ENCODE assay signal across 8 cellular contexts in the genomic region with DNA sequence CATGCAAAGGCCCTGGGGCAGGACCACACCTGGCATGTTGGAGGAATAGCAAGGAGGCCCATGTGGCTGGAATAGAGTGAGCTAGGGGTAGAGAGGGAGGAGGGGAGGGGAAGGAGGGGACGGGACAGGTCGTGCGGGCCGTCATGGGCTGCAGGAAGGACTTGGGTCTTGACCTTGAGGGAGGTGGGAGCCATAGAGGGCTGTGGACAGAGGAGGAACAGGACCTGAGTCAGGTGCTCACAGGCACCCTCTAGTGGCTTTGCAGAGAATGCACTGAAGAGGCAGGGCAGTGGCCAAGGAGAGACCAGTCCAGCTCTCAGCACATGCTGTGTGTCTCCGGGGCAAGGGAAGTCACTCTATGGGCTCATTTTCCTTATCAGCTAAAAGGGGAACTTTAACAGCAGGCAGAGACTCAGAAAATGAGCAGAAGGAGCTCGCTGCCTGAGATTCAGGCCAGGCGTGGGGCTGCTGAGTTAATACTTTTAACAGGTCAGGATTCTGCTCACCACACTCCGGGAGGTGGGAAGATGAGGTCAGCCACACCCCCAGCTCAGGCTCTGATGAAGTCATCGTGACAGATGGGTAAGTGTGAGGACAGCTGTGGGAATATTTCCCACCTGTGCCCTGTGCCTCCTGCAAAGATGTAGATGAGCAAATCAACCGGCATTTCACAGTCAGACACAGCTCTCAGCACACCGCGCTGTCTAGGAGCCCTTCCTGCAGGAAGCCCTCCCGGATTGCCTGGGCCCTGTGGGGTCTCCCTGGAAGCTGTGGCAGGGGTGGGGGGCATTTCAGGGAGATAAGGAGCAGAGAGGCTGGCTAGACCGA. TPM values are rescaled to one million over a fixed set of nuclear protein-coding genes. Genes with fewer than 3 reads are reported as not detected.
A peak's percentile ranks its signal among the peaks of the same experiment; 100 is the strongest.
DNase-seq lines count a peak whose midpoint lies in the region; ATAC-seq, FAIRE-seq and TF ChIP-seq lines count a peak whose summit lies in the region.

No MANE protein-coding gene starts in this region.

- H3K27me3 Mint-ChIP-seq in WTC11 (ENCODE audit: low read depth), result peaks cover 48% of the 10 kb centered on the region
- H3K27me3 Mint-ChIP-seq in memory B cell, result peaks cover 7% of the 10 kb centered on the region

- CTCF ChIA-PET in A549 (lab: Yijun Ruan, JAX) (interaction anchor here (0.7 to 3.4 kb wide), 28 partner anchors 10 to 112 kb away, joined by 3 to 48 read pairs (median 7); a partner anchor contains a TSS), WTC11 (lab: Charles Lee) (interaction anchor here (0.6 to 3.4 kb wide), 38 partner anchors 9 to 473 kb away, joined by 3 to 46 read pairs (median 6); a partner anchor contains a TSS)

- H3K4me3 ChIP-seq in A549, result no peak overlapping the region

- peak; percentile 86 to 88 for ATAC-seq in A549
- ATAC-seq in WTC11, result peak; percentile 68
- ATAC-seq in memory B cell (ENCODE audit: low read depth), result peak; percentile 58
- ATAC-seq in HG02973 (IDR thresholded peaks at IDR 0.05; ENCODE audit: unreplicated experiment), result no peak

- TF ChIP-seq RAD21 in A549 (conservative IDR thresholded peaks at IDR 0.05 in 1 of 2, IDR thresholded peaks at IDR 0.05 in 1 of 2), result peak; percentile 46 to 47; a peak in 4 of 5 replicates

- no peak overlapping the region for H3K27ac Mint-ChIP-seq in WTC11
- no peak overlapping the region for H3K27ac Mint-ChIP-seq in memory B cell

- TF ChIP-seq POLR2A in A549 (IDR thresholded peaks at IDR 0.05; ENCODE audit: low read length), result no peak

- no peak for FAIRE-seq in A549 (lab: Jason Lieb, UNC)

- POLR2A ChIA-PET in A549 (lab: Yijun Ruan, JAX) (no interaction called here), WTC11 (lab: Charles Lee) (no interaction called here)

- H3K4me3 Mint-ChIP-seq in WTC11 (0 out of 2 replicates have a peak overlapping the region, but pooled peaks have one; percentile 8), memory B cell (no peak overlapping the region)

- H3K4me1 Mint-ChIP-seq in WTC11, result peaks cover 6% of the 10 kb centered on the region
- H3K4me1 Mint-ChIP-seq in memory B cell, result peaks cover 7% of the 10 kb centered on the region

- DNase-seq in A549 (ENCODE audit: low read depth in 1 of 2, low spot score in 1 of 2), result peak; percentile 60 to 82
- peak; percentile 61 for DNase-seq in NCI-H460 (ENCODE audit: extremely low read depth, low read depth)
- peak; percentile 80 for DNase-seq in WTC11 (ENCODE audit: low spot score)
- DNase-seq in ecto neural progenitor cell (ENCODE audit: low spot score), result peak; percentile 64
- peak in 1 of 2 donors; percentile 60 for DNase-seq in memory B cell (ENCODE audit: low spot score in 2 of 2)
- peak; percentile 33 for DNase-seq in stromal cell of bone marrow (ENCODE audit: low read depth)

- no peaks in the 10 kb centered on the region for H3K9me3 ChIP-seq in A549

- TF ChIP-seq CTCF in A549 (IDR thresholded peaks at IDR 0.05) (peak; percentile 76), GM12873 (IDR thresholded peaks at IDR 0.05; ENCODE audit: insufficient read depth, low read depth, low read length, missing control alignments) (peak; percentile 96), WTC11 (IDR thresholded peaks at IDR 0.05) (peak; percentile 90)

- H3K4me2 ChIP-seq in A549, result peak overlapping the region; percentile 50

- WGBS in A549 (ENCODE audit: missing lambda C conversion rate), result 15% methylated on average over 10 of the region's 14 CpGs

- peak overlapping the region in 1 of 2 experiments; percentile 92; a peak in 3 of 6 replicates for H3K27ac ChIP-seq in A549

- no peak for TF ChIP-seq EP300 in A549 (IDR thresholded peaks at IDR 0.05)

- H3K9me3 Mint-ChIP-seq in WTC11 (no peaks in the 10 kb centered on the region), memory B cell (no peaks in the 10 kb centered on the region)

- peaks cover 22% of the 10 kb centered on the region for H3K4me1 ChIP-seq in A549

- H3K36me3 Mint-ChIP-seq in WTC11 (no peaks in the 10 kb centered on the region), memory B cell (no peaks in the 10 kb centered on the region)

TF ChIP-seq in A549, 52 proteins besides CTCF, POLR2A, EP300 and RAD21 (continues in another document):
- TF ChIP-seq HOXB5 (CRISPR knock-in tag; IDR thresholded peaks at IDR 0.05) (no peak), MYC (IDR thresholded peaks at IDR 0.05; ENCODE audit: borderline replicate concordance, low read length) (no peak), ZC3H11A (IDR thresholded peaks at IDR 0.05) (no peak), SMC3 (IDR thresholded peaks at IDR 0.05) (peak; percentile 48), TFCP2L1 (CRISPR knock-in tag; IDR thresholded peaks at IDR 0.05) (no peak), KDM5A (IDR thresholded peaks at IDR 0.05) (no peak), ZFP36 (IDR thresholded peaks at IDR 0.05; ENCODE audit: borderline replicate concordance, partially characterized antibody) (peak; percentile 97), CBX2 (IDR thresholded peaks at IDR 0.05; ENCODE audit: borderline replicate concordance, low read depth) (no peak), JUNB (IDR thresholded peaks at IDR 0.05) (no peak), ZSCAN20 (CRISPR knock-in tag; IDR thresholded peaks at IDR 0.05) (no peak), RCOR1 (IDR thresholded peaks at IDR 0.05; ENCODE audit: low read depth, low read length) (0 out of 2 replicates have a peak, but pooled peaks have one; percentile 77), ZNF302 (CRISPR knock-in tag; IDR thresholded peaks at IDR 0.05) (no peak), MAZ (IDR thresholded peaks at IDR 0.05; ENCODE audit: borderline replicate concordance, low read depth, low read length) (no peak), ESRRA (IDR thresholded peaks at IDR 0.05; ENCODE audit: borderline replicate concordance, low read length) (peak; percentile 19; the same call in 1 of the 2 replicates), RNF2 (IDR thresholded peaks at IDR 0.05; ENCODE audit: borderline replicate concordance, low read depth) (no peak), FOXS1 (CRISPR knock-in tag; IDR thresholded peaks at IDR 0.05) (no peak)
- TF ChIP-seq, protein P1, sequence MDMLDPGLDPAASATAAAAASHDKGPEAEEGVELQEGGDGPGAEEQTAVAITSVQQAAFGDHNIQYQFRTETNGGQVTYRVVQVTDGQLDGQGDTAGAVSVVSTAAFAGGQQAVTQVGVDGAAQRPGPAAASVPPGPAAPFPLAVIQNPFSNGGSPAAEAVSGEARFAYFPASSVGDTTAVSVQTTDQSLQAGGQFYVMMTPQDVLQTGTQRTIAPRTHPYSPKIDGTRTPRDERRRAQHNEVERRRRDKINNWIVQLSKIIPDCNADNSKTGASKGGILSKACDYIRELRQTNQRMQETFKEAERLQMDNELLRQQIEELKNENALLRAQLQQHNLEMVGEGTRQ (IDR thresholded peaks at IDR 0.05), result no peak

TF ChIP-seq in WTC11, 78 proteins besides CTCF, POLR2A, EP300 and RAD21 (continues in another document):
- peak; percentile 75 for TF ChIP-seq ZNF121 (CRISPR knock-in tag; IDR thresholded peaks at IDR 0.05)
- no peak for TF ChIP-seq ESRRA (CRISPR knock-in tag; IDR thresholded peaks at IDR 0.05; ENCODE audit: borderline replicate concordance)
- TF ChIP-seq, protein P2, sequence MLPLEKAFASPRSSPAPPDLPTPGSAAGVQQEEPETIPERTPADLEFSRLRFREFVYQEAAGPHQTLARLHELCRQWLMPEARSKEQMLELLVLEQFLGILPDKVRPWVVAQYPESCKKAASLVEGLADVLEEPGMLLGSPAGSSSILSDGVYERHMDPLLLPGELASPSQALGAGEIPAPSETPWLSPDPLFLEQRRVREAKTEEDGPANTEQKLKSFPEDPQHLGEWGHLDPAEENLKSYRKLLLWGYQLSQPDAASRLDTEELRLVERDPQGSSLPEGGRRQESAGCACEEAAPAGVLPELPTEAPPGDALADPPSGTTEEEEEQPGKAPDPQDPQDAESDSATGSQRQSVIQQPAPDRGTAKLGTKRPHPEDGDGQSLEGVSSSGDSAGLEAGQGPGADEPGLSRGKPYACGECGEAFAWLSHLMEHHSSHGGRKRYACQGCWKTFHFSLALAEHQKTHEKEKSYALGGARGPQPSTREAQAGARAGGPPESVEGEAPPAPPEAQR (CRISPR knock-in tag; IDR thresholded peaks at IDR 0.05), result peak; percentile 77; the same call in 1 of the 2 replicates
- no peak for TF ChIP-seq TEAD1 (CRISPR knock-in tag; IDR thresholded peaks at IDR 0.05)
- peak; percentile 78; the same call in 1 of the 2 replicates for TF ChIP-seq MXD4 (CRISPR knock-in tag; IDR thresholded peaks at IDR 0.05; ENCODE audit: borderline replicate concordance)
- TF ChIP-seq, protein P3, sequence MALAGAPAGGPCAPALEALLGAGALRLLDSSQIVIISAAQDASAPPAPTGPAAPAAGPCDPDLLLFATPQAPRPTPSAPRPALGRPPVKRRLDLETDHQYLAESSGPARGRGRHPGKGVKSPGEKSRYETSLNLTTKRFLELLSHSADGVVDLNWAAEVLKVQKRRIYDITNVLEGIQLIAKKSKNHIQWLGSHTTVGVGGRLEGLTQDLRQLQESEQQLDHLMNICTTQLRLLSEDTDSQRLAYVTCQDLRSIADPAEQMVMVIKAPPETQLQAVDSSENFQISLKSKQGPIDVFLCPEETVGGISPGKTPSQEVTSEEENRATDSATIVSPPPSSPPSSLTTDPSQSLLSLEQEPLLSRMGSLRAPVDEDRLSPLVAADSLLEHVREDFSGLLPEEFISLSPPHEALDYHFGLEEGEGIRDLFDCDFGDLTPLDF (CRISPR knock-in tag; IDR thresholded peaks at IDR 0.05), result no peak
- TF ChIP-seq ZNF317 (CRISPR knock-in tag; IDR thresholded peaks at IDR 0.05; ENCODE audit: borderline replicate concordance, low read depth), result no peak
- no peak for TF ChIP-seq NR1H2 (CRISPR knock-in tag; IDR thresholded peaks at IDR 0.05)
- TF ChIP-seq EMX1 (CRISPR knock-in tag; IDR thresholded peaks at IDR 0.05), result no peak; the same call in 1 of the 2 replicates
- TF ChIP-seq PRRX2 (CRISPR knock-in tag; IDR thresholded peaks at IDR 0.05), result 0 out of 2 replicates have a peak, but pooled peaks have one; percentile 58

RNA-seq across cellular contexts. Expression of a gene that starts 6.0 kb away (rescaled TPM):
- polyA plus RNA-seq in A549 (2011; rRNA removed) (3.2 TPM in 2 replicates), A549 (2017; fragmentation: RNase III; extraction: RNeasy Plus Mini Kit Qiagen cat#74134 plus additional on column Dnase treatment) (4.9 to 5.9 TPM (median 5.4 TPM) in 3 replicates)
- polyA plus RNA-seq in A549 (2012; cell fraction: cytosol; rRNA removed), result 3.5 and 4.9 TPM in 2 replicates
- 3.0 TPM in 2 replicates for polyA plus RNA-seq in A549 (2012; cell fraction: nucleus; rRNA removed)
- polyA minus RNA-seq in A549 (2011; rRNA and poly(A)+ RNA removed), result 2.7 and 3.2 TPM in 2 replicates
- total RNA-seq in NCI-H460 (2014; rRNA removed; shearing (Covaris generic)), result 1.4 and 1.5 TPM in 2 replicates
- polyA plus RNA-seq in NCI-H460 (2014; cell fraction: nucleus; rRNA removed), result 3.2 and 3.6 TPM in 2 replicates
- total RNA-seq in WTC11 (2021), result 8.3 to 8.7 TPM (median 8.6 TPM) in 3 replicates

RNA-seq across cellular contexts. Expression of a gene that starts 36.8 kb away (rescaled TPM):
- 62.1 and 63.3 TPM in 2 replicates for polyA plus RNA-seq in A549 (2011; rRNA removed)
- polyA plus RNA-seq in A549 (2012; cell fraction: cytosol; rRNA removed), result 191 and 198 TPM in 2 replicates
- polyA plus RNA-seq in A549 (2012; cell fraction: nucleus; rRNA removed), result 105 and 146 TPM in 2 replicates
- 101 to 107 TPM (median 104 TPM) in 3 replicates for polyA plus RNA-seq in A549 (2017; fragmentation: RNase III; extraction: RNeasy Plus Mini Kit Qiagen cat#74134 plus additional on column Dnase treatment)
- 26.6 and 34.4 TPM in 2 replicates for polyA minus RNA-seq in A549 (2011; rRNA and poly(A)+ RNA removed)
- total RNA-seq in NCI-H460 (2014; rRNA removed; shearing (Covaris generic)), result 184 and 191 TPM in 2 replicates
- polyA plus RNA-seq in NCI-H460 (2014; cell fraction: nucleus; rRNA removed), result 163 and 206 TPM in 2 replicates
- total RNA-seq in WTC11 (2021), result 54.2 to 59.1 TPM (median 58.2 TPM) in 3 replicates
